ENCODE assay signal across 9 cellular contexts in the genomic region with DNA sequence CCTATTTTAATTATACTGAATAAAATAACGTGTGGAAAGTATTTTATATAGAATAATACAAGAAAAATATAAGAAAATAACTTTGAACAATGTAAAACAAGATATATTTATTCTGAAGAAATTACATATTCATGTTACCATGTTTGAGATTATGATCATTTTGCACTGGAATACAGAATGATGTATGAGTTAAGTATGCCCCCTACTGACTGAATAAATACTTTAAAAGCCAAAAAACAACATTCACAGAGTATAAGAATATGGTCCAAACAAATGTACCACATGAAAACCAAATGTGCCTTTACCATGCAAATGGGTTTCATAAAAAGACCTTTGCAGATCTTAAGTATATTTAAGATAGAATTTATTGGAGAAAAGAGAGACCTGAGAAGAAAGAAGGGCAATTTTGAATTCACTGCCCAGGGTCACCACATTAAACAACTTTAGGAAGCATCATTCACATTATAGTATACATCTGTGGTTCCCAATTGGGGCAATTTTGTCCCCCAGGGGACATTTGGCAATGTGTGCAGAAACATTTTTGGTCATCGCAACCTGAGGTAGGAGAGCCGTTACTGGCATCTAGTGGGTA.
DNase-seq lines count a peak whose midpoint lies in the region; ATAC-seq and TF ChIP-seq lines count a peak whose summit lies in the region.
"Had no signal": no experiment of that assay in that cellular context is flagged by ENCODE, and none has a peak within 500 bp of the region (broad histone marks: within the 10 kb centered on the region; RNA-seq: fewer than 3 reads in every experiment).

No MANE protein-coding gene starts in this region.

- no peak for ATAC-seq in HG02870 (IDR thresholded peaks at IDR 0.05; ENCODE audit: unreplicated experiment)

- H3K27ac Mint-ChIP-seq in nephron: no peak overlapping the region

- TF ChIP-seq CTCF in mammary epithelial cell (conservative IDR thresholded peaks at IDR 0.05 in 1 of 2, IDR thresholded peaks at IDR 0.05 in 1 of 2; ENCODE audit: extremely low read depth in 1 of 2, insufficient read depth in 1 of 2, low read depth in 1 of 2, low read length in 2 of 2) (peak; percentile 35 to 38), nephron (IDR thresholded peaks at IDR 0.05; ENCODE audit: unreplicated experiment in 3 of 3) (peak in 2 of 3 experiments; percentile 14 to 42)

- H2AFZ ChIP-seq in mammary epithelial cell (ENCODE audit: low read depth, low read length): no peak overlapping the region
- H2AFZ ChIP-seq: parathyroid adenoma had no signal

- peaks cover 12% of the 10 kb centered on the region for H3K9me3 Mint-ChIP-seq in nephron

- 78% methylated on average over 3 of the region's 3 CpGs for WGBS in mammary epithelial cell (ENCODE audit: low coverage, missing lambda C conversion rate)

- CTCF ChIA-PET in mammary epithelial cell (lab: Charles Lee; ENCODE audit: low non-redundant PET): no interaction called here

- H3K36me3 Mint-ChIP-seq in nephron (ENCODE audit: low read depth): peaks cover 34% of the 10 kb centered on the region

- H3K4me3 Mint-ChIP-seq in nephron: no peak overlapping the region

- DNase-seq in NCI-H2227 (lab: John Stamatoyannopoulos, UW; ENCODE audit: unreplicated experiment) (peak; percentile 5), NCI-H2227 treated with DMSO at 0.1 percent for 48 hours (lab: John Stamatoyannopoulos, UW) (no peak), M059J (ENCODE audit: low read depth) (peak; percentile 27), mammary epithelial cell (no peak), UCSD-AML1 (lab: John Stamatoyannopoulos, UW; ENCODE audit: unreplicated experiment) (no peak), HAP-1 (ENCODE audit: low spot score in 2 of 2) (no peak)

- in situ Hi-C loops in mammary epithelial cell (cut with MboI; ENCODE audit: low sequenced_read_pairs in 2 of 2): loop anchor here (10.0 to 25.0 kb wide), 4 partner anchors 308 to 636 kb away; no protein-coding TSS in a partner anchor
- in situ Hi-C loops in HAP-1 (cut with MboI; ENCODE audit: low sequenced_read_pairs): loop anchor here (25.0 kb wide), 2 partner anchors 311 to 636 kb away; no protein-coding TSS in a partner anchor

- no peak overlapping the region for H3K4me2 ChIP-seq in mammary epithelial cell (ENCODE audit: insufficient read depth, low read depth, low read length)

- H3K27ac ChIP-seq in mammary epithelial cell (ENCODE audit: insufficient read depth, low read depth, low read length): no peak overlapping the region
- H3K27ac ChIP-seq: parathyroid adenoma had no signal

- intact Hi-C loops in mammary epithelial cell (cut with micrococcal nuclease): no loop called here

- no peaks in the 10 kb centered on the region for H3K9me3 ChIP-seq in mammary epithelial cell (replicated peaks; ENCODE audit: insufficient read depth, low read length)
- no peaks in the 10 kb centered on the region for H3K9me3 ChIP-seq in HAP-1

- H3K79me2 ChIP-seq in mammary epithelial cell (ENCODE audit: insufficient read depth, low read length): no peaks in the 10 kb centered on the region
- H3K79me2 ChIP-seq: parathyroid adenoma had no signal

- dilution Hi-C loops in mammary epithelial cell (cut with HindIII; ENCODE audit: low sequenced_read_pairs): no loop called here

- no peaks in the 10 kb centered on the region for H3K4me1 Mint-ChIP-seq in nephron

- no peaks in the 10 kb centered on the region for H4K20me1 ChIP-seq in mammary epithelial cell (ENCODE audit: insufficient read depth, low read length)

- BruUV-seq in mammary epithelial cell (replicated peaks; lab: Mats Ljungman, UMichigan): no TSS peak

- no peak overlapping the region for H3K4me3 ChIP-seq in mammary epithelial cell (replicated peaks in 1 of 3; ENCODE audit: insufficient read depth in 1 of 3, low read depth in 2 of 3, low read length in 3 of 3)
- no peak overlapping the region for H3K4me3 ChIP-seq in HAP-1

- H3K27me3 ChIP-seq in mammary epithelial cell (ENCODE audit: insufficient read depth, low read length): no peaks in the 10 kb centered on the region
- no peaks in the 10 kb centered on the region for H3K27me3 ChIP-seq in HAP-1 (ENCODE audit: low read depth)

- H3K27me3 Mint-ChIP-seq in nephron (ENCODE audit: low read depth): no peaks in the 10 kb centered on the region

- H3K4me1 ChIP-seq in mammary epithelial cell (ENCODE audit: insufficient read depth, low read length) (no peaks in the 10 kb centered on the region), HAP-1 (no peaks in the 10 kb centered on the region)
- H3K4me1 ChIP-seq: parathyroid adenoma had no signal

- no peak overlapping the region for H3K9ac ChIP-seq in mammary epithelial cell (ENCODE audit: insufficient read depth, low read length)
- H3K9ac ChIP-seq: parathyroid adenoma had no signal

- H3K36me3 ChIP-seq in mammary epithelial cell (ENCODE audit: insufficient read depth, low read length) (peaks cover 10% of the 10 kb centered on the region), HAP-1 (replicated peaks) (no peaks in the 10 kb centered on the region)

Comparison
In these comparisons a context has a peak if more than half of its experiments do, and no peak if none do; other contexts are left out.
1. DNase-seq: peak in NCI-H2227 (single experiment) and M059J (single experiment); none in NCI-H2227 treated with DMSO at 0.1 percent for 48 hours (single experiment), mammary epithelial cell (single experiment), UCSD-AML1 (single experiment) and HAP-1 (0 of 2).